In genomic region chr15:34799149-34799824, GRCh38 we compare ENCODE assay signal across 11 cellular contexts. TPM values are rescaled to one million over a fixed set of nuclear protein-coding genes. Genes with fewer than 3 reads are reported as not detected.
A peak's percentile ranks its signal among the peaks of the same experiment; 100 is the strongest.
DNase-seq lines count a peak whose midpoint lies in the region; ATAC-seq, FAIRE-seq and TF ChIP-seq lines count a peak whose summit lies in the region.
"Had no signal": no experiment of that assay in that cellular context is flagged by ENCODE, and none has a peak within 500 bp of the region (broad histone marks: within the 10 kb centered on the region; RNA-seq: fewer than 3 reads in every experiment).

No MANE protein-coding gene starts in this region.

- TF ChIP-seq CTCF in right lobe of liver (IDR thresholded peaks at IDR 0.05), result no peak
- TF ChIP-seq CTCF in HepG2 (CRISPR knock-in tag; IDR thresholded peaks at IDR 0.05), result no peak
- TF ChIP-seq CTCF in kidney (IDR thresholded peaks at IDR 0.05; ENCODE audit: borderline replicate concordance, extremely low read depth, insufficient read depth), result no peak
- TF ChIP-seq CTCF in gastroesophageal sphincter (IDR thresholded peaks at IDR 0.05), result no peak
- no peak for TF ChIP-seq CTCF in mammary epithelial cell (conservative IDR thresholded peaks at IDR 0.05 in 1 of 2, IDR thresholded peaks at IDR 0.05 in 1 of 2; ENCODE audit: extremely low read depth in 1 of 2, insufficient read depth in 1 of 2, low read depth in 1 of 2, low read length in 2 of 2)

- TF ChIP-seq EP300 in HepG2 (IDR thresholded peaks at IDR 0.05; ENCODE audit: low read depth in 2 of 2, low read length in 2 of 2), result no peak
- no peak for TF ChIP-seq EP300 in HepG2 (CRISPR knock-in tag; IDR thresholded peaks at IDR 0.05; ENCODE audit: borderline replicate concordance)
- no peak for TF ChIP-seq EP300 in gastroesophageal sphincter (IDR thresholded peaks at IDR 0.05)

- FAIRE-seq in HepG2 (lab: Jason Lieb, UNC) (no peak), kidney (lab: Jason Lieb, UNC) (no peak), GM12891 (lab: Jason Lieb, UNC) (no peak)

- H4K20me1 ChIP-seq in HepG2 (ENCODE audit: insufficient read depth, low read length) (no peaks in the 10 kb centered on the region), mammary epithelial cell (ENCODE audit: insufficient read depth, low read length) (no peaks in the 10 kb centered on the region)
- H4K20me1 ChIP-seq: BLaER1 had no signal

- no peak overlapping the region for H3K27ac ChIP-seq in right lobe of liver
- H3K27ac ChIP-seq in HepG2 (ENCODE audit: extremely low read length, insufficient read depth, low read length), result no peak overlapping the region
- no peak overlapping the region for H3K27ac ChIP-seq in kidney (ENCODE audit: low read depth in 2 of 2, low read length in 2 of 2)
- peak overlapping the region in 1 of 4 donors; percentile 6 for H3K27ac ChIP-seq in gastroesophageal sphincter
- H3K27ac ChIP-seq in mammary epithelial cell (ENCODE audit: insufficient read depth, low read depth, low read length), result no peak overlapping the region
- H3K27ac ChIP-seq: BLaER1 had no signal

- TF ChIP-seq RAD21 in HepG2 (CRISPR knock-in tag; IDR thresholded peaks at IDR 0.05), result no peak

- H3K9me3 ChIP-seq in right lobe of liver, result no peaks in the 10 kb centered on the region
- no peaks in the 10 kb centered on the region for H3K9me3 ChIP-seq in HepG2 (ENCODE audit: low read length)
- H3K9me3 ChIP-seq in kidney (ENCODE audit: control insufficient read depth in 1 of 2, low read length in 2 of 2), result no peaks in the 10 kb centered on the region
- no peaks in the 10 kb centered on the region for H3K9me3 ChIP-seq in gastroesophageal sphincter
- H3K9me3 ChIP-seq in mammary epithelial cell (replicated peaks; ENCODE audit: insufficient read depth, low read length), result no peaks in the 10 kb centered on the region
- H3K9me3 ChIP-seq: BLaER1 had no signal

- ATAC-seq in right lobe of liver (peak in 2 of 4 donors; percentile 12 to 36), HepG2 (no peak), gastroesophageal sphincter (no peak)
- ATAC-seq: activated CD8-positive, alpha-beta memory T cell treated with anti-CD3 and anti-CD28 coated beads, Interleukin-2, amount 10 ng/mL, durations not matched to agents 7 days and 5 days had no signal

- H3K9ac ChIP-seq in HepG2 (ENCODE audit: insufficient read depth, low read depth, low read length) (no peak overlapping the region), kidney (ENCODE audit: low read length in 2 of 2) (no peak overlapping the region), mammary epithelial cell (ENCODE audit: insufficient read depth, low read length) (no peak overlapping the region)
- H3K9ac ChIP-seq: BLaER1 had no signal

- no peak overlapping the region for H3K4me2 ChIP-seq in HepG2 (ENCODE audit: low read depth, low read length)
- H3K4me2 ChIP-seq in mammary epithelial cell (ENCODE audit: insufficient read depth, low read depth, low read length), result no peak overlapping the region
- H3K4me2 ChIP-seq: BLaER1 had no signal

- TF ChIP-seq POLR2A in right lobe of liver (IDR thresholded peaks at IDR 0.05) (no peak), HepG2 (IDR thresholded peaks at IDR 0.05; ENCODE audit: insufficient read depth in 1 of 2, low read depth in 2 of 2, low read length in 2 of 2) (no peak), GM12891 (IDR thresholded peaks at IDR 0.05; ENCODE audit: low read depth, low read length) (no peak), gastroesophageal sphincter (IDR thresholded peaks at IDR 0.05) (no peak)

- no TSS peak for BruUV-seq in HepG2 (replicated peaks; lab: Mats Ljungman, UMichigan)
- BruUV-seq in mammary epithelial cell (replicated peaks; lab: Mats Ljungman, UMichigan), result no TSS peak

- peak in 2 of 3 donors; percentile 39 to 60 for DNase-seq in right lobe of liver
- DNase-seq in HepG2 (ENCODE audit: low spot score), result no peak
- DNase-seq in amniotic epithelial cell (ENCODE audit: low read depth), result peak; percentile 30
- DNase-seq in kidney, result peak; percentile 78
- DNase-seq in GM12891 (ENCODE audit: insufficient read length, low spot score), result no peak
- no peak for DNase-seq in AG08395 (ENCODE audit: low spot score)
- no peak for DNase-seq in mammary epithelial cell
- DNase-seq: activated CD8-positive, alpha-beta memory T cell treated with anti-CD3 and anti-CD28 coated beads, Interleukin-2, amount 10 ng/mL, durations not matched to agents 7 days and 5 days; cortex of kidney had no signal

- H3K4me1 ChIP-seq in right lobe of liver (peaks cover 0 to 5% (median 0%) of the 10 kb centered on the region in 4 donors), HepG2 (ENCODE audit: insufficient read depth, low read length) (0 out of 2 replicates have a peak, but pooled peaks cover 8% of the 10 kb centered on the region), kidney (ENCODE audit: control insufficient read depth in 1 of 2, insufficient read depth in 1 of 2, low read depth in 1 of 2, low read length in 2 of 2) (peaks cover 0 to 2% of the 10 kb centered on the region in 2 donors), gastroesophageal sphincter (peaks cover 0 to 27% (median 9%) of the 10 kb centered on the region in 3 donors), mammary epithelial cell (ENCODE audit: insufficient read depth, low read length) (peaks cover 7% of the 10 kb centered on the region)
- H3K4me1 ChIP-seq: BLaER1 had no signal

- H3K79me2 ChIP-seq in HepG2 (ENCODE audit: insufficient read depth, low read length) (no peaks in the 10 kb centered on the region), mammary epithelial cell (ENCODE audit: insufficient read depth, low read length) (no peaks in the 10 kb centered on the region)

- no peak overlapping the region for H3K4me3 ChIP-seq in right lobe of liver
- H3K4me3 ChIP-seq in HepG2 (replicated peaks in 1 of 3; ENCODE audit: insufficient read depth in 1 of 3, low read depth in 2 of 3, low read length in 3 of 3), result no peak overlapping the region
- no peak overlapping the region for H3K4me3 ChIP-seq in kidney (ENCODE audit: low read length in 2 of 2)
- H3K4me3 ChIP-seq in gastroesophageal sphincter, result no peak overlapping the region
- no peak overlapping the region for H3K4me3 ChIP-seq in mammary epithelial cell (replicated peaks in 1 of 3; ENCODE audit: insufficient read depth in 1 of 3, low read depth in 2 of 3, low read length in 3 of 3)
- H3K4me3 ChIP-seq: BLaER1 had no signal

- POLR2A ChIA-PET in HepG2 (lab: Yijun Ruan, JAX), result no interaction called here

- H3K36me3 ChIP-seq in right lobe of liver (no peaks in the 10 kb centered on the region), HepG2 (replicated peaks in 1 of 2; ENCODE audit: control insufficient read depth in 1 of 2, insufficient read depth in 2 of 2, low read length in 2 of 2) (no peaks in the 10 kb centered on the region), kidney (ENCODE audit: control insufficient read depth in 1 of 2, insufficient read depth in 2 of 2, low read length in 2 of 2) (no peaks in the 10 kb centered on the region), gastroesophageal sphincter (no peaks in the 10 kb centered on the region), mammary epithelial cell (ENCODE audit: insufficient read depth, low read length) (no peaks in the 10 kb centered on the region)
- H3K36me3 ChIP-seq: BLaER1 had no signal

- WGBS in right lobe of liver (ENCODE audit: insufficient coverage, low coverage, low lambda C conversion rate, missing lambda C conversion rate), result 27% methylated on average over 8 of the region's 14 CpGs
- WGBS in HepG2 (ENCODE audit: low lambda C conversion rate), result 7% methylated on average over 5 of the region's 14 CpGs
- WGBS in gastroesophageal sphincter (ENCODE audit: low coverage in 1 of 2), 2 donors, result 22 to 28% methylated on average over 6 to 9 of the region's 14 CpGs
- 33% methylated on average over 12 of the region's 14 CpGs for WGBS in mammary epithelial cell (ENCODE audit: low coverage, missing lambda C conversion rate)

- peaks cover 0 to 15% of the 10 kb centered on the region in 2 donors for H3K27me3 ChIP-seq in right lobe of liver
- peaks cover under 1 to 52% of the 10 kb centered on the region in 2 experiments; a peak in 4 of 5 replicates for H3K27me3 ChIP-seq in HepG2 (ENCODE audit: control insufficient read depth in 1 of 2, insufficient read depth in 2 of 2, low read length in 2 of 2)
- H3K27me3 ChIP-seq in gastroesophageal sphincter, result peaks cover 15% of the 10 kb centered on the region
- peaks cover 7% of the 10 kb centered on the region for H3K27me3 ChIP-seq in mammary epithelial cell (ENCODE audit: insufficient read depth, low read length)
- H3K27me3 ChIP-seq: BLaER1 had no signal

- H2AFZ ChIP-seq in HepG2 (ENCODE audit: low read length) (no peak overlapping the region), mammary epithelial cell (ENCODE audit: low read depth, low read length) (no peak overlapping the region)

- dilution Hi-C loops in mammary epithelial cell (cut with HindIII; ENCODE audit: low sequenced_read_pairs), result no loop called here

- in situ Hi-C loops in HepG2 (cut with HindIII; ENCODE audit: extremely low pct_ligation_motif_present, low pct_unique_long_range_greater_than_20kb) (no loop called here), mammary epithelial cell (cut with MboI; ENCODE audit: low sequenced_read_pairs in 2 of 2) (no loop called here)

- CTCF ChIA-PET in HepG2 (lab: Yijun Ruan, JAX; ENCODE audit: low intra/inter-chr PET ratio, low total read pairs), result no interaction called here
- CTCF ChIA-PET in mammary epithelial cell (lab: Charles Lee; ENCODE audit: low non-redundant PET), result no interaction called here

- intact Hi-C loops in right lobe of liver (cut with DNase I), result no loop called here
- intact Hi-C loops in HepG2 (cut with micrococcal nuclease; ENCODE audit: unreplicated experiment), result no loop called here
- intact Hi-C loops in kidney (cut with DNase I), result no loop called here
- intact Hi-C loops in mammary epithelial cell (cut with micrococcal nuclease), result loop anchor here (10.0 kb wide), 1 partner anchor 56 kb away; no protein-coding TSS in a partner anchor

RNA-seq across cellular contexts. Expression of gene ACTC1, which starts 3.9 kb away (rescaled TPM):
- total RNA-seq in right lobe of liver (1 to 10 TPM in 1 of 6 experiments, under 1 TPM in 2, not detected in 3; 0.29 to 1.4 (median 0.93) TPM), HepG2 (2016; rRNA removed; fragmentation: Illumina TruSeq; extraction: Trizol) (not detected in 2 replicates), kidney (25.0 TPM), gastroesophageal sphincter (10 to 100 TPM in 1 of 4 donors, 1 to 10 TPM in 3; 6.6 to 24.2 (median 8.9) TPM), mammary epithelial cell (not detected)
- not detected in 2 replicates for total RNA-seq in HepG2 (2016; cell fraction: cytosol; rRNA removed; fragmentation: Illumina TruSeq; extraction: Trizol; ENCODE audit: low read depth)
- not detected in 2 replicates for total RNA-seq in HepG2 (2016; cell fraction: insoluble cytoplasmic fraction; rRNA removed; fragmentation: Illumina TruSeq; extraction: Trizol)
- not detected in 2 replicates for total RNA-seq in HepG2 (2016; cell fraction: membrane; rRNA removed; fragmentation: Illumina TruSeq; extraction: Trizol)
- not detected in 2 replicates for total RNA-seq in HepG2 (2016; cell fraction: nucleus; rRNA removed; fragmentation: Illumina TruSeq; extraction: Trizol)
- polyA plus RNA-seq in HepG2 (2011; rRNA removed) (not detected in 2 replicates), kidney (ENCODE audit: insufficient read depth, low read depth, low replicate concordance) (7.4 TPM), mammary epithelial cell (0.16 TPM)
- not detected in 2 replicates for polyA plus RNA-seq in HepG2 (2011; cell fraction: cytosol; rRNA removed)
- not detected in 2 replicates for polyA plus RNA-seq in HepG2 (2011; cell fraction: nucleus; rRNA removed)
- polyA plus RNA-seq in HepG2 (2012), result not detected in 2 replicates
- 0.07 TPM in 1 of 2 replicates, not detected in the other for polyA plus RNA-seq in HepG2 (2016; cell fraction: cytosol; fragmentation: Illumina TruSeq; extraction: Trizol; ENCODE audit: low read depth)
- not detected in 2 replicates for polyA plus RNA-seq in HepG2 (2016; cell fraction: insoluble cytoplasmic fraction; fragmentation: Illumina TruSeq; extraction: Trizol; ENCODE audit: low read depth)
- polyA plus RNA-seq in HepG2 (2016; cell fraction: membrane; fragmentation: Illumina TruSeq; extraction: Trizol; ENCODE audit: low read depth), result not detected in 2 replicates
- polyA plus RNA-seq in HepG2 (2016; cell fraction: nucleus; fragmentation: Illumina TruSeq; extraction: Trizol; ENCODE audit: insufficient read depth, low read depth), result not detected in 2 replicates
- polyA minus RNA-seq in HepG2 (2011; rRNA and poly(A)+ RNA removed; ENCODE audit: low replicate concordance), result 13.7 TPM in 1 of 2 replicates, not detected in the other
- 0.40 TPM in 1 of 2 replicates, not detected in the other for polyA minus RNA-seq in HepG2 (2011; cell fraction: cytosol; rRNA and poly(A)+ RNA removed)
- not detected in 2 replicates for polyA minus RNA-seq in HepG2 (2011; cell fraction: nucleus; rRNA and poly(A)+ RNA removed)
- polyA plus RNA-seq in GM12891 (2012; ENCODE audit: low read depth, missing spikeins), result not detected
- polyA minus RNA-seq in mammary epithelial cell, result not detected
- total RNA-seq: activated CD8-positive, alpha-beta memory T cell treated with anti-CD3 and anti-CD28 coated beads, Interleukin-2, amount 10 ng/mL, durations not matched to agents 7 days and 5 days had no signal

RNA-seq across cellular contexts. Expression of gene GJD2, which starts 44.5 kb away (rescaled TPM):
- not detected for total RNA-seq in right lobe of liver
- total RNA-seq in HepG2 (2016; rRNA removed; fragmentation: Illumina TruSeq; extraction: Trizol), result not detected in 2 replicates
- not detected in 2 replicates for total RNA-seq in HepG2 (2016; cell fraction: cytosol; rRNA removed; fragmentation: Illumina TruSeq; extraction: Trizol; ENCODE audit: low read depth)
- not detected in 2 replicates for total RNA-seq in HepG2 (2016; cell fraction: insoluble cytoplasmic fraction; rRNA removed; fragmentation: Illumina TruSeq; extraction: Trizol)
- not detected in 2 replicates for total RNA-seq in HepG2 (2016; cell fraction: membrane; rRNA removed; fragmentation: Illumina TruSeq; extraction: Trizol)
- total RNA-seq in HepG2 (2016; cell fraction: nucleus; rRNA removed; fragmentation: Illumina TruSeq; extraction: Trizol), result not detected in 2 replicates
- not detected in 2 replicates for polyA plus RNA-seq in HepG2 (2011; rRNA removed)
- not detected in 2 replicates for polyA plus RNA-seq in HepG2 (2011; cell fraction: cytosol; rRNA removed)
- not detected in 2 replicates for polyA plus RNA-seq in HepG2 (2011; cell fraction: nucleus; rRNA removed)
- not detected in 2 replicates for polyA plus RNA-seq in HepG2 (2012)
- polyA plus RNA-seq in HepG2 (2016; cell fraction: cytosol; fragmentation: Illumina TruSeq; extraction: Trizol; ENCODE audit: low read depth), result not detected in 2 replicates
- not detected in 2 replicates for polyA plus RNA-seq in HepG2 (2016; cell fraction: insoluble cytoplasmic fraction; fragmentation: Illumina TruSeq; extraction: Trizol; ENCODE audit: low read depth)
- not detected in 2 replicates for polyA plus RNA-seq in HepG2 (2016; cell fraction: membrane; fragmentation: Illumina TruSeq; extraction: Trizol; ENCODE audit: low read depth)
- polyA plus RNA-seq in HepG2 (2016; cell fraction: nucleus; fragmentation: Illumina TruSeq; extraction: Trizol; ENCODE audit: insufficient read depth, low read depth), result not detected in 2 replicates
- polyA minus RNA-seq in HepG2 (2011; rRNA and poly(A)+ RNA removed; ENCODE audit: low replicate concordance), result not detected in 2 replicates
- not detected in 2 replicates for polyA minus RNA-seq in HepG2 (2011; cell fraction: cytosol; rRNA and poly(A)+ RNA removed)
- not detected in 2 replicates for polyA minus RNA-seq in HepG2 (2011; cell fraction: nucleus; rRNA and poly(A)+ RNA removed)
- not detected for total RNA-seq in kidney
- polyA plus RNA-seq in kidney (ENCODE audit: insufficient read depth, low read depth, low replicate concordance), result 0.26 TPM
- polyA plus RNA-seq in GM12891 (2012; ENCODE audit: low read depth, missing spikeins), result not detected
- not detected for total RNA-seq in gastroesophageal sphincter
- not detected for total RNA-seq in mammary epithelial cell
- polyA plus RNA-seq in mammary epithelial cell, result not detected
- polyA minus RNA-seq in mammary epithelial cell, result not detected
- total RNA-seq: activated CD8-positive, alpha-beta memory T cell treated with anti-CD3 and anti-CD28 coated beads, Interleukin-2, amount 10 ng/mL, durations not matched to agents 7 days and 5 days had no signal

Comparison
In these comparisons a context has a peak if more than half of its experiments do, and no peak if none do; other contexts are left out.
1. DNase-seq: peak in right lobe of liver (2 of 3), amniotic epithelial cell (single experiment) and kidney (single experiment); none in HepG2 (single experiment), GM12891 (single experiment), AG08395 (single experiment) and mammary epithelial cell (single experiment).